ENCODE assay signal across 9 cellular contexts in genomic region chr9:101711330-101711941, GRCh38. TPM values are rescaled to one million over a fixed set of nuclear protein-coding genes. Genes with fewer than 3 reads are reported as not detected.
A peak's percentile ranks its signal among the peaks of the same experiment; 100 is the strongest.
DNase-seq lines count a peak whose midpoint lies in the region; ATAC-seq and TF ChIP-seq lines count a peak whose summit lies in the region.
"Had no signal": no experiment of that assay in that cellular context is flagged by ENCODE, and none has a peak within 500 bp of the region (broad histone marks: within the 10 kb centered on the region; RNA-seq: fewer than 3 reads in every experiment).

No MANE protein-coding gene starts in this region.

- CTCF ChIA-PET in Panc1 (lab: Charles Lee): no interaction called here

- no peak overlapping the region for H3K4me3 Mint-ChIP-seq in natural killer cell
- no peak overlapping the region for H3K4me3 Mint-ChIP-seq in natural killer cell treated with Interleukin-12 subunit alpha and Interleukin-12 subunit beta and Interleukin-15 and Interleukin-18, amount 100 ng/mL, for 72 hours
- H3K4me3 Mint-ChIP-seq: central memory CD8-positive, alpha-beta T cell had no signal

- intact Hi-C loops in natural killer cell (cut with micrococcal nuclease): no loop called here
- intact Hi-C loops in Panc1 (cut with micrococcal nuclease; ENCODE audit: unreplicated experiment): no loop called here

- peaks cover 0 to 2% of the 10 kb centered on the region in 2 donors for H3K9me3 Mint-ChIP-seq in natural killer cell
- no peaks in the 10 kb centered on the region for H3K9me3 Mint-ChIP-seq in natural killer cell treated with Interleukin-12 subunit alpha and Interleukin-12 subunit beta and Interleukin-15 and Interleukin-18, amount 100 ng/mL, for 72 hours
- H3K9me3 Mint-ChIP-seq: central memory CD8-positive, alpha-beta T cell had no signal

- H3K27ac ChIP-seq in Panc1 (ENCODE audit: low read length): no peak overlapping the region

- ATAC-seq in natural killer cell (no peak), HG02759 (IDR thresholded peaks at IDR 0.05; ENCODE audit: unreplicated experiment) (peak; percentile 87), Panc1 (no peak)
- ATAC-seq in natural killer cell treated with Interleukin-12 subunit alpha and Interleukin-12 subunit beta and Interleukin-15 and Interleukin-18, amount 100 ng/mL, for 72 hours: no peak
- ATAC-seq in activated CD4-positive, CD25-positive, alpha-beta regulatory T cell treated with anti-CD3 and anti-CD28 coated beads, Interleukin-2, amount 50 U/mL, for 24 hours: no peak

- no peaks in the 10 kb centered on the region for H3K27me3 ChIP-seq in Panc1 (ENCODE audit: control insufficient read depth, insufficient read depth, low read length)

- no peaks in the 10 kb centered on the region for H3K4me1 ChIP-seq in Panc1 (ENCODE audit: control insufficient read depth, insufficient read depth, low read length)

- DNase-seq in natural killer cell (no peak), Panc1 (ENCODE audit: low read depth, low spot score) (no peak), fibroblast of pulmonary artery (ENCODE audit: low read depth) (no peak), NCI-H1105 (lab: John Stamatoyannopoulos, UW) (no peak)
- no peak for DNase-seq in natural killer cell treated with Interleukin-12 subunit alpha and Interleukin-12 subunit beta and Interleukin-15 and Interleukin-18, amount 100 ng/mL, for 72 hours (ENCODE audit: low spot score)
- DNase-seq in NK-92 treated with Interleukin-12 subunit alpha and Interleukin-12 subunit beta, amount 100 ng/mL, for 24 hours (lab: John Stamatoyannopoulos, UW): no peak

- no peaks in the 10 kb centered on the region for H3K36me3 Mint-ChIP-seq in natural killer cell
- no peaks in the 10 kb centered on the region for H3K36me3 Mint-ChIP-seq in natural killer cell treated with Interleukin-12 subunit alpha and Interleukin-12 subunit beta and Interleukin-15 and Interleukin-18, amount 100 ng/mL, for 72 hours

- no peaks in the 10 kb centered on the region for H3K36me3 ChIP-seq in Panc1 (ENCODE audit: control insufficient read depth, insufficient read depth, low read length)

- in situ Hi-C loops in Panc1 (cut with HindIII; ENCODE audit: low pct_unique_long_range_greater_than_20kb, low sequenced_read_pairs): no loop called here

- H3K27me3 Mint-ChIP-seq in natural killer cell (ENCODE audit: low read depth in 2 of 2): peaks cover 0 to 5% of the 10 kb centered on the region in 2 donors
- H3K27me3 Mint-ChIP-seq in natural killer cell treated with Interleukin-12 subunit alpha and Interleukin-12 subunit beta and Interleukin-15 and Interleukin-18, amount 100 ng/mL, for 72 hours: peaks cover 0 to 8% of the 10 kb centered on the region in 2 donors

- no peaks in the 10 kb centered on the region for H3K4me1 Mint-ChIP-seq in natural killer cell
- H3K4me1 Mint-ChIP-seq in natural killer cell treated with Interleukin-12 subunit alpha and Interleukin-12 subunit beta and Interleukin-15 and Interleukin-18, amount 100 ng/mL, for 72 hours (ENCODE audit: low read depth in 2 of 2): no peaks in the 10 kb centered on the region
- H3K4me1 Mint-ChIP-seq: central memory CD8-positive, alpha-beta T cell had no signal

- H3K27ac Mint-ChIP-seq in natural killer cell: no peak overlapping the region
- no peak overlapping the region for H3K27ac Mint-ChIP-seq in natural killer cell treated with Interleukin-12 subunit alpha and Interleukin-12 subunit beta and Interleukin-15 and Interleukin-18, amount 100 ng/mL, for 72 hours

- POLR2A ChIA-PET in Panc1 (lab: Charles Lee): no interaction called here

- H3K4me3 ChIP-seq in Panc1 (ENCODE audit: low read depth in 2 of 2, low read length in 2 of 2): no peak overlapping the region
- H3K4me3 ChIP-seq in fibroblast of pulmonary artery (replicated peaks; ENCODE audit: low read depth, low read length): no peak overlapping the region

- H3K9me3 ChIP-seq in Panc1 (ENCODE audit: control insufficient read depth, insufficient read depth, low read depth, low read length): no peaks in the 10 kb centered on the region

- TF ChIP-seq CTCF in natural killer cell (IDR thresholded peaks at IDR 0.05): peak; percentile 16
- TF ChIP-seq CTCF in Panc1 (IDR thresholded peaks at IDR 0.05): peak; percentile 66
- peak; percentile 46 for TF ChIP-seq CTCF in fibroblast of pulmonary artery (IDR thresholded peaks at IDR 0.05; ENCODE audit: low read length, missing control alignments)

- BruUV-seq in Panc1 (replicated peaks; lab: Mats Ljungman, UMichigan): no TSS peak

RNA-seq across cellular contexts. Expression of gene GRIN3A, which starts 27.0 kb away (rescaled TPM):
- not detected for total RNA-seq in natural killer cell
- total RNA-seq in natural killer cell treated with Interleukin-12 subunit alpha and Interleukin-12 subunit beta and Interleukin-15 and Interleukin-18, amount 100 ng/mL, for 72 hours: not detected
- total RNA-seq in Panc1 (2021; ENCODE audit: unreplicated experiment): 0.03 TPM
- polyA plus RNA-seq in Panc1 (2012; ENCODE audit: insufficient read length): not detected

Comparison
In these comparisons a context has a peak if more than half of its experiments do, and no peak if none do; other contexts are left out.
1. CTCF ChIP-seq: peak in every context shown above with its lines; median percentile 66 in Panc1; 46 in fibroblast of pulmonary artery; 16 in natural killer cell.